9 cellular contexts compared by ENCODE assay signal in genomic region chr15:20340331-20340811, GRCh38.
A peak's percentile ranks its signal among the peaks of the same experiment; 100 is the strongest.
DNase-seq lines count a peak whose midpoint lies in the region; ATAC-seq and TF ChIP-seq lines count a peak whose summit lies in the region.
"Had no signal": no experiment of that assay in that cellular context is flagged by ENCODE, and none has a peak within 500 bp of the region (broad histone marks: within the 10 kb centered on the region; RNA-seq: fewer than 3 reads in every experiment).

No MANE protein-coding gene starts in this region.

- no peak for TF ChIP-seq CTCF in heart right ventricle (IDR thresholded peaks at IDR 0.05)

- H3K4me3 Mint-ChIP-seq in activated CD4-positive, alpha-beta memory T cell treated with anti-CD3 and anti-CD28 coated beads, Interleukin-2, amount 10 ng/mL, durations not matched to agents 7 days and 5 days, result no peak overlapping the region

- peaks cover 0 to 48% (median 3%) of the 10 kb centered on the region in 11 donors for H3K9me3 ChIP-seq in heart right ventricle

- H3K4me3 ChIP-seq in heart right ventricle, result no peak overlapping the region

- H3K36me3 ChIP-seq in heart right ventricle, result no peaks in the 10 kb centered on the region

- ATAC-seq in GM21526 (IDR thresholded peaks at IDR 0.05; ENCODE audit: low FRiP score, unreplicated experiment) (peak; percentile 42), heart right ventricle (peak in 7 of 8 donors; percentile 21 to 69 (median 43)), sciatic nerve (peak; percentile 38), HG03159 (IDR thresholded peaks at IDR 0.05; ENCODE audit: unreplicated experiment) (no peak)

- peak; percentile 24 for DNase-seq in activated CD4-positive, alpha-beta memory T cell treated with anti-CD3 and anti-CD28 coated beads, Interleukin-2, amount 10 ng/mL, durations not matched to agents 7 days and 5 days
- peak; percentile 40 to 63 for DNase-seq in heart right ventricle
- peak; percentile 82 for DNase-seq in sciatic nerve (ENCODE audit: low spot score)
- no peak for DNase-seq in T-helper 9 cell
- DNase-seq in NCI-H2107 treated with DMSO at 0.1 percent for 48 hours (lab: John Stamatoyannopoulos, UW; ENCODE audit: unreplicated experiment), result no peak
- no peak for DNase-seq in occipital lobe (lab: John Stamatoyannopoulos, UW)
- DNase-seq: erythroblast had no signal

- POLR2A ChIA-PET in activated CD4-positive, alpha-beta memory T cell treated with anti-CD3 and anti-CD28 coated beads, Interleukin-2, amount 10 ng/mL, durations not matched to agents 7 days and 5 days (lab: Charles Lee), result no interaction called here

- no peaks in the 10 kb centered on the region for H3K4me1 Mint-ChIP-seq in activated CD4-positive, alpha-beta memory T cell treated with anti-CD3 and anti-CD28 coated beads, Interleukin-2, amount 10 ng/mL, durations not matched to agents 7 days and 5 days

- H3K27ac Mint-ChIP-seq in activated CD4-positive, alpha-beta memory T cell treated with anti-CD3 and anti-CD28 coated beads, Interleukin-2, amount 10 ng/mL, durations not matched to agents 7 days and 5 days, result no peak overlapping the region

- intact Hi-C loops in heart right ventricle (cut with DNase I) (loop anchor here in 2 of 10 donors (5.0 to 10.0 kb wide), 2 partner anchors 53 to 1904 kb away; no protein-coding TSS in a partner anchor), sciatic nerve (cut with DNase I) (no loop called here)

- peaks cover 0 to 6% (median 0%) of the 10 kb centered on the region in 7 donors for H3K27me3 ChIP-seq in heart right ventricle

- peaks cover 12% of the 10 kb centered on the region for H3K9me3 Mint-ChIP-seq in activated CD4-positive, alpha-beta memory T cell treated with anti-CD3 and anti-CD28 coated beads, Interleukin-2, amount 10 ng/mL, durations not matched to agents 7 days and 5 days

- H3K36me3 Mint-ChIP-seq in activated CD4-positive, alpha-beta memory T cell treated with anti-CD3 and anti-CD28 coated beads, Interleukin-2, amount 10 ng/mL, durations not matched to agents 7 days and 5 days (ENCODE audit: low read depth), result no peaks in the 10 kb centered on the region

- H3K27ac ChIP-seq in heart right ventricle, result no peak overlapping the region

- H3K4me1 ChIP-seq in heart right ventricle, result no peaks in the 10 kb centered on the region

- H3K27me3 Mint-ChIP-seq in activated CD4-positive, alpha-beta memory T cell treated with anti-CD3 and anti-CD28 coated beads, Interleukin-2, amount 10 ng/mL, durations not matched to agents 7 days and 5 days, result no peaks in the 10 kb centered on the region

- CTCF ChIA-PET in activated CD4-positive, alpha-beta memory T cell treated with anti-CD3 and anti-CD28 coated beads, Interleukin-2, amount 10 ng/mL, durations not matched to agents 7 days and 5 days (lab: Charles Lee), result no interaction called here

- 79% methylated on average over 9 of the region's 9 CpGs for WGBS in heart right ventricle, 2 donors

Comparison
In these comparisons a context has a peak if more than half of its experiments do, and no peak if none do; other contexts are left out.
1. DNase-seq: peak in activated CD4-positive, alpha-beta memory T cell treated with anti-CD3 and anti-CD28 coated beads, Interleukin-2, amount 10 ng/mL, durations not matched to agents 7 days and 5 days (single experiment), heart right ventricle (2 of 2) and sciatic nerve (single experiment); none in T-helper 9 cell (single experiment), NCI-H2107 treated with DMSO at 0.1 percent for 48 hours (single experiment) and occipital lobe (single experiment).